ENCODE assay signal across 27 cellular contexts in genomic region chr4:569958-570667, GRCh38. TPM values are rescaled to one million over a fixed set of nuclear protein-coding genes. Genes with fewer than 3 reads are reported as not detected.
"Had no signal": no experiment of that assay in that cellular context is flagged by ENCODE, and none has a peak within 500 bp of the region (broad histone marks: within the 10 kb centered on the region; RNA-seq: fewer than 3 reads in every experiment).

No MANE protein-coding gene starts in this region.

- H3K4me3 Mint-ChIP-seq: activated CD4-positive, alpha-beta memory T cell treated with anti-CD3 and anti-CD28 coated beads for 36 hours; activated CD4-positive, alpha-beta T cell treated with anti-CD3 and anti-CD28 coated beads, Interleukin-2, amount 10 ng/mL, durations not matched to agents 7 days and 5 days; activated naive CD4-positive, alpha-beta T cell treated with anti-CD3 and anti-CD28 coated beads, Interleukin-2, amount 10 ng/mL, durations not matched to agents 7 days and 5 days; activated naive CD8-positive, alpha-beta T cell treated with anti-CD3 and anti-CD28 coated beads for 36 hours; activated T-cell treated with anti-CD3 and anti-CD28 coated beads, Interleukin-2, amount 50 U/mL, for 4 hours had no signal

- H3K27ac ChIP-seq: brain microvascular endothelial cell had no signal

- ATAC-seq: activated T-cell treated with anti-CD3 and anti-CD28 coated beads, Interleukin-2, amount 50 U/mL, for 4 hours had no signal

- DNase-seq: activated CD4-positive, alpha-beta memory T cell treated with anti-CD3 and anti-CD28 coated beads for 36 hours; activated CD4-positive, alpha-beta T cell treated with anti-CD3 and anti-CD28 coated beads, Interleukin-2, amount 10 ng/mL, durations not matched to agents 7 days and 5 days; activated CD4-positive, CD25-positive, alpha-beta regulatory T cell; activated CD8-positive, alpha-beta memory T cell treated with anti-CD3 and anti-CD28 coated beads for 24 hours; activated gamma-delta T cell treated with Interleukin-2 at 50 U/mL for 16 hours; activated naive CD4-positive, alpha-beta T cell treated with anti-CD3 and anti-CD28 coated beads, Interleukin-2, amount 10 ng/mL, durations not matched to agents 7 days and 5 days; activated naive CD8-positive, alpha-beta T cell treated with anti-CD3 and anti-CD28 coated beads for 36 hours; activated T-cell treated with anti-CD3 and anti-CD28 coated beads, Interleukin-2, amount 50 U/mL, for 4 hours; brain microvascular endothelial cell; caudate nucleus; Kasumi-1; NCI-H1092; NCI-H1417; NCI-H2029; NCI-H2107; NCI-H2171 treated with DMSO at 0.1 percent for 48 hours; NCI-H226; NCI-H526; NCI-H774; SIG-M5; T-helper 2 cell; T1000 had no signal

- H3K9me3 Mint-ChIP-seq: activated T-cell treated with anti-CD3 and anti-CD28 coated beads, Interleukin-2, amount 50 U/mL, for 4 hours had no signal

- H3K27ac Mint-ChIP-seq: activated CD4-positive, alpha-beta memory T cell treated with anti-CD3 and anti-CD28 coated beads for 36 hours; activated CD4-positive, alpha-beta T cell treated with anti-CD3 and anti-CD28 coated beads, Interleukin-2, amount 10 ng/mL, durations not matched to agents 7 days and 5 days; activated naive CD4-positive, alpha-beta T cell treated with anti-CD3 and anti-CD28 coated beads, Interleukin-2, amount 10 ng/mL, durations not matched to agents 7 days and 5 days; activated naive CD8-positive, alpha-beta T cell treated with anti-CD3 and anti-CD28 coated beads for 36 hours had no signal

- H3K36me3 Mint-ChIP-seq: activated CD4-positive, alpha-beta memory T cell treated with anti-CD3 and anti-CD28 coated beads for 36 hours; activated naive CD8-positive, alpha-beta T cell treated with anti-CD3 and anti-CD28 coated beads for 36 hours had no signal

- H3K4me1 Mint-ChIP-seq: activated naive CD8-positive, alpha-beta T cell treated with anti-CD3 and anti-CD28 coated beads for 36 hours had no signal

- H3K36me3 ChIP-seq: brain microvascular endothelial cell had no signal

- FAIRE-seq: TTC549 had no signal

RNA-seq across cellular contexts. Expression of gene TMEM271, which starts 6.0 kb away (rescaled TPM):
- total RNA-seq: activated CD4-positive, alpha-beta memory T cell treated with anti-CD3 and anti-CD28 coated beads for 36 hours; activated CD4-positive, alpha-beta T cell treated with anti-CD3 and anti-CD28 coated beads, Interleukin-2, amount 10 ng/mL, durations not matched to agents 7 days and 5 days; activated naive CD8-positive, alpha-beta T cell treated with anti-CD3 and anti-CD28 coated beads for 36 hours; activated T-cell treated with anti-CD3 and anti-CD28 coated beads, Interleukin-2, amount 50 U/mL, for 4 hours; M059J; NCI-H460; OCI-LY7; RPMI7951 had no signal

RNA-seq across cellular contexts. Expression of gene PDE6B, which starts 55.3 kb away (rescaled TPM):
- total RNA-seq: M059J, NCI-H460, OCI-LY7, RPMI7951 had no signal
